ENCODE assay signal across 29 cellular contexts in genomic region chr9:93198839-93199625, GRCh38. TPM values are rescaled to one million over a fixed set of nuclear protein-coding genes. Genes with fewer than 3 reads are reported as not detected.
DNase-seq lines count a peak whose midpoint lies in the region; ATAC-seq, FAIRE-seq and TF ChIP-seq lines count a peak whose summit lies in the region.
"Had no signal": no experiment of that assay in that cellular context is flagged by ENCODE, and none has a peak within 500 bp of the region (broad histone marks: within the 10 kb centered on the region; RNA-seq: fewer than 3 reads in every experiment).

No MANE protein-coding gene starts in this region.

- no peaks in the 10 kb centered on the region for H3K36me3 Mint-ChIP-seq in WTC11
- H3K36me3 Mint-ChIP-seq: natural killer cell treated with Interleukin-12 subunit alpha and Interleukin-12 subunit beta and Interleukin-15 and Interleukin-18, amount 100 ng/mL, for 72 hours had no signal

- DNase-seq in A549 (ENCODE audit: low read depth in 1 of 2, low spot score in 1 of 2) (no peak), WTC11 (ENCODE audit: low spot score) (no peak), right cardiac atrium (peak in 1 of 3 donors; percentile 36), posterior vena cava (ENCODE audit: low spot score) (peak; percentile 64), hippocampal formation (lab: John Stamatoyannopoulos, UW) (no peak), NCI-H526 treated with DMSO at 0.1 percent for 48 hours (lab: John Stamatoyannopoulos, UW) (no peak)
- no peak for DNase-seq in stimulated activated naive CD4-positive, alpha-beta T cell treated with Interleukin-2 at 50 U/mL for 16 hours (lab: John Stamatoyannopoulos, UW)
- DNase-seq: activated CD4-positive, alpha-beta T cell treated with anti-CD3 and anti-CD28 coated beads, Interleukin-2, amount 50 U/mL, for 48 hours; activated CD8-positive, alpha-beta memory T cell treated with anti-CD3 and anti-CD28 coated beads, Interleukin-2, amount 50 U/mL, for 48 hours; glutamatergic neuron; MG63; midbrain; NCI-H1417 treated with DMSO at 0.1 percent for 48 hours; NCI-H510A treated with DMSO at 0.1 percent for 48 hours; small intestine; stimulated activated CD4-positive, alpha-beta T cell treated with anti-CD3 and anti-CD28 coated beads, Interleukin-2, amount 100 ng/mL, for 48 hours; stimulated activated naive CD4-positive, alpha-beta T cell; tibial artery had no signal

- no peak overlapping the region for H3K4me2 ChIP-seq in A549

- CTCF ChIA-PET in A549 (lab: Yijun Ruan, JAX), result interaction anchor here (1.2 kb wide), 1 partner anchor 113 kb away, joined by 3 read pairs; no protein-coding TSS in a partner anchor
- CTCF ChIA-PET in WTC11 (lab: Charles Lee), result interaction anchor here (0.7 to 1.7 kb wide), 3 partner anchors 10 to 90 kb away, joined by 3 to 6 read pairs (median 3); no protein-coding TSS in a partner anchor

- TF ChIP-seq CTCF in A549 (IDR thresholded peaks at IDR 0.05) (no peak), WTC11 (IDR thresholded peaks at IDR 0.05) (no peak)

- H3K27ac Mint-ChIP-seq in WTC11, result peak overlapping the region; percentile 74; the same call in 1 of the 2 replicates
- H3K27ac Mint-ChIP-seq: natural killer cell treated with Interleukin-12 subunit alpha and Interleukin-12 subunit beta and Interleukin-15 and Interleukin-18, amount 100 ng/mL, for 72 hours; progenitor cell of endocrine pancreas; T-helper 1 cell treated with Interleukin-12 subunit alpha and Interleukin-12 subunit beta and Interleukin-4 antibody, amounts not matched to agents 30 μg/mL and 1 μg/mL, for 36 hours had no signal

- no peak overlapping the region for H3K4me3 ChIP-seq in A549
- H3K4me3 ChIP-seq in right cardiac atrium (ENCODE audit: low read length), result no peak overlapping the region
- H3K4me3 ChIP-seq: coronary artery, K562, MG63, tibial artery had no signal

- intact Hi-C loops in right cardiac atrium (cut with DNase I) (no loop called here), posterior vena cava (cut with DNase I) (no loop called here)

- TF ChIP-seq EP300 in A549 (IDR thresholded peaks at IDR 0.05), result no peak

- H3K4me1 ChIP-seq in A549, result peaks cover 21% of the 10 kb centered on the region
- H3K4me1 ChIP-seq in right cardiac atrium (ENCODE audit: control insufficient read depth, insufficient read depth, low read length), result peaks cover 8% of the 10 kb centered on the region

- POLR2A ChIA-PET in A549 (lab: Yijun Ruan, JAX), result no interaction called here
- POLR2A ChIA-PET in WTC11 (lab: Charles Lee), result no interaction called here

- no peak for FAIRE-seq in A549 (lab: Jason Lieb, UNC)
- FAIRE-seq: endometrium, K562, RCC 7860, small intestine had no signal

- H3K27ac ChIP-seq in A549 (peak overlapping the region; percentile 36 to 83; a peak in 3 of 6 replicates), right cardiac atrium (ENCODE audit: low read length) (peak overlapping the region; percentile 46)
- H3K27ac ChIP-seq: C4-2B, coronary artery, tibial artery had no signal

- no peak for TF ChIP-seq RAD21 in A549 (conservative IDR thresholded peaks at IDR 0.05 in 1 of 2, IDR thresholded peaks at IDR 0.05 in 1 of 2)

- H3K4me1 Mint-ChIP-seq in WTC11, result peaks cover 28% of the 10 kb centered on the region

- WGBS in A549 (ENCODE audit: missing lambda C conversion rate), result 94% methylated on average over 14 of the region's 16 CpGs
- WGBS in right cardiac atrium, result 79% methylated on average over 16 of the region's 16 CpGs

- H3K4me3 Mint-ChIP-seq in WTC11, result no peak overlapping the region
- H3K4me3 Mint-ChIP-seq: natural killer cell treated with Interleukin-12 subunit alpha and Interleukin-12 subunit beta and Interleukin-15 and Interleukin-18, amount 100 ng/mL, for 72 hours; T-helper 1 cell treated with Interleukin-12 subunit alpha and Interleukin-12 subunit beta and Interleukin-4 antibody, amounts not matched to agents 30 μg/mL and 1 μg/mL, for 36 hours had no signal

- ATAC-seq in A549, result no peak
- ATAC-seq in WTC11, result peak; percentile 38
- no peak for ATAC-seq in right cardiac atrium
- no peak for ATAC-seq in GM19452 (IDR thresholded peaks at IDR 0.05; ENCODE audit: unreplicated experiment)
- ATAC-seq: left lobe of liver; natural killer cell treated with Interleukin-12 subunit alpha and Interleukin-12 subunit beta and Interleukin-15 and Interleukin-18, amount 100 ng/mL, for 72 hours had no signal

- no peaks in the 10 kb centered on the region for H3K27me3 ChIP-seq in right cardiac atrium (ENCODE audit: control insufficient read depth, insufficient read depth)
- H3K27me3 ChIP-seq: MG63, tibial artery had no signal

- H3K9me3 ChIP-seq in A549, result no peaks in the 10 kb centered on the region
- H3K9me3 ChIP-seq in right cardiac atrium (ENCODE audit: control insufficient read depth, low read length), result no peaks in the 10 kb centered on the region
- H3K9me3 ChIP-seq: MG63, tibial artery had no signal

- H3K9me3 Mint-ChIP-seq in WTC11, result no peaks in the 10 kb centered on the region
- H3K9me3 Mint-ChIP-seq: natural killer cell treated with Interleukin-12 subunit alpha and Interleukin-12 subunit beta and Interleukin-15 and Interleukin-18, amount 100 ng/mL, for 72 hours; T-helper 1 cell treated with Interleukin-12 subunit alpha and Interleukin-12 subunit beta and Interleukin-4 antibody, amounts not matched to agents 30 μg/mL and 1 μg/mL, for 36 hours had no signal

- H3K27me3 Mint-ChIP-seq in WTC11 (ENCODE audit: low read depth), result no peaks in the 10 kb centered on the region
- H3K27me3 Mint-ChIP-seq: progenitor cell of endocrine pancreas had no signal

- TF ChIP-seq POLR2A in A549 (IDR thresholded peaks at IDR 0.05; ENCODE audit: low read length), result no peak

TF ChIP-seq in A549, 52 proteins besides CTCF, POLR2A, EP300 and RAD21 (continues in another document):
- TF ChIP-seq EHMT2 (IDR thresholded peaks at IDR 0.05; ENCODE audit: low read depth) (no peak), CHD2 (IDR thresholded peaks at IDR 0.05; ENCODE audit: low read length, partially characterized antibody) (no peak), PBX3 (IDR thresholded peaks at IDR 0.05) (no peak), KDM1A (IDR thresholded peaks at IDR 0.05; ENCODE audit: low read depth) (no peak)

TF ChIP-seq in WTC11, 78 proteins besides CTCF, POLR2A, EP300 and RAD21:
- TF ChIP-seq NR3C1 (CRISPR knock-in tag; conservative IDR thresholded peaks at IDR 0.05; ENCODE audit: low read depth) (no peak), ELF4 (CRISPR knock-in tag; IDR thresholded peaks at IDR 0.05; ENCODE audit: low read depth) (no peak), RELA (CRISPR knock-in tag; IDR thresholded peaks at IDR 0.05; ENCODE audit: borderline replicate concordance) (0 out of 2 replicates have a peak, but pooled peaks have one; percentile 32)
TF ChIP-seq in WTC11: peak in this region for 1.

RNA-seq across cellular contexts. Expression of gene WNK2, which starts 15.1 kb away (rescaled TPM):
- polyA plus RNA-seq in A549 (2011; rRNA removed) (2.1 and 2.6 TPM in 2 replicates), A549 (2017; fragmentation: RNase III; extraction: RNeasy Plus Mini Kit Qiagen cat#74134 plus additional on column Dnase treatment) (6.7 to 7.1 TPM (median 7.1 TPM) in 3 replicates), right cardiac atrium (167 TPM)
- 6.6 and 7.5 TPM in 2 replicates for polyA plus RNA-seq in A549 (2012; cell fraction: cytosol; rRNA removed)
- 24.3 and 32.3 TPM in 2 replicates for polyA plus RNA-seq in A549 (2012; cell fraction: nucleus; rRNA removed)
- 3.1 and 3.5 TPM in 2 replicates for polyA minus RNA-seq in A549 (2011; rRNA and poly(A)+ RNA removed)
- total RNA-seq in WTC11 (2021) (113 to 121 TPM (median 120 TPM) in 3 replicates), right cardiac atrium (100 to 1,000 TPM; 217 to 322 (median 278) TPM), posterior vena cava (10 to 100 TPM; 34.8 to 39.5 TPM)
- total RNA-seq: fibroblast of lung; natural killer cell treated with Interleukin-12 subunit alpha and Interleukin-12 subunit beta and Interleukin-15 and Interleukin-18, amount 100 ng/mL, for 72 hours had no signal
- polyA plus RNA-seq: fibroblast of lung had no signal
